ENCODE assay signal across 1 cellular context in the genomic region with DNA sequence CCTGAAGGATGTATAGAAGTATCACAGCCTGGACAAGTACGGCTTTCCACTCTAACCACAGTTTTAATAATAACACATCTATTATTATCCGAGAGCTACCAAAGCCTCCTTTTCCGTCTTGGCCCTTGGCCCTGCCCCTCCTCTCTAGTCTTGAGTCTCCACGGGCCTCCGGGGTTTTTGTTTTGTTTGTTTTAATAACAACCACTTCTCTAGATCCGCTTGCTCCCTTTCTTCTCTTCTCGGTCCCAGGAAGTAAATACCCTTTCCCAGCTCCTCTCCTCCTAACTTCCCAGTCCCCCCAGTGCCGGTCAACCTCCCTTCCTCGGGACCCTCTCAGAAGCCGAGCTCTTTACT.
TF ChIP-seq lines count a peak whose summit lies in the region.

No MANE protein-coding gene starts in this region.

TF ChIP-seq in GM12878, 131 proteins besides CTCF, POLR2A, EP300 and RAD21 (continued from another document):
- TF ChIP-seq CREB1 (IDR thresholded peaks at IDR 0.05; ENCODE audit: low read depth) (no peak), IKZF1 (conservative IDR thresholded peaks at IDR 0.05) (no peak), TARDBP (IDR thresholded peaks at IDR 0.05; ENCODE audit: borderline replicate concordance) (no peak), KAT2A (conservative IDR thresholded peaks at IDR 0.05; ENCODE audit: control insufficient read depth, low read depth, low read length) (no peak)
